20 cellular contexts compared by ENCODE assay signal in the genomic region with DNA sequence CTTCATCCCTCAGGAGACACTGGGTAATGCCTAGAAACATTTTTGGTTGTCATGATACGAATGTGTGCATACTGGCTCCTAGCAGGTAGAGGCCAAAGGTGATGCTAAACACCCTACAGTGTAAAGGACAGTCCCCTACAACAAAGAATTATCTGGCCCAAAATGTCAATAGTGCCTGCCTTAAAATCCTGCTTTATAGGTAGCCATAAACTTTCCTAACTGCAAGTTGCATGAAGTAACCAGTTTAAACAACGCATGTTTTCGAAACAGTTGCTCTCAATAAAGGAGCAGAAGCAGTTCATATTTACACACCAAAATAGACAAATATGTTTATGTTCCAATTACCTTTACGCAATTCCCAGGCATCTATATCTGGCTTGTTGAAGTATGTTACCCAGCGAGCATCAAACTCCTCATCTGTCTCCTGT. TPM values are rescaled to one million over a fixed set of nuclear protein-coding genes. Genes with fewer than 3 reads are reported as not detected.
DNase-seq lines count a peak whose midpoint lies in the region; ATAC-seq and TF ChIP-seq lines count a peak whose summit lies in the region.
"Had no signal": no experiment of that assay in that cellular context is flagged by ENCODE, and none has a peak within 500 bp of the region (broad histone marks: within the 10 kb centered on the region; RNA-seq: fewer than 3 reads in every experiment).

No MANE protein-coding gene starts in this region.

- H3K27me3 ChIP-seq in cardiac muscle cell (no peaks in the 10 kb centered on the region), A673 (replicated peaks; ENCODE audit: insufficient read depth, low read depth, low read length, poor library complexity) (no peaks in the 10 kb centered on the region), neural progenitor cell (no peaks in the 10 kb centered on the region), brain microvascular endothelial cell (replicated peaks) (no peaks in the 10 kb centered on the region)

- TF ChIP-seq CTCF in cardiac muscle cell (IDR thresholded peaks at IDR 0.05; ENCODE audit: low read depth, low read length) = no peak
- TF ChIP-seq CTCF in A673 (conservative IDR thresholded peaks at IDR 0.05; ENCODE audit: low read depth, low read length) = no peak
- TF ChIP-seq CTCF in neural progenitor cell (IDR thresholded peaks at IDR 0.05) = no peak
- no peak for TF ChIP-seq CTCF in brain microvascular endothelial cell (IDR thresholded peaks at IDR 0.05; ENCODE audit: low read depth, low read length, missing control alignments)

- H3K27ac ChIP-seq in cardiac muscle cell (peak overlapping the region; percentile 30), A673 (ENCODE audit: low read depth, low read length, poor library complexity, severe bottlenecking) (no peak overlapping the region), neural progenitor cell (no peak overlapping the region), brain microvascular endothelial cell (no peak overlapping the region)
- H3K27ac ChIP-seq: 22Rv1 had no signal

- no peak overlapping the region for H3K27ac Mint-ChIP-seq in neural progenitor cell
- H3K27ac Mint-ChIP-seq: CD14-positive monocyte, GM23338 had no signal

- H3K36me3 ChIP-seq in cardiac muscle cell (peaks cover 51% of the 10 kb centered on the region), A673 (ENCODE audit: insufficient read depth, low read length, poor library complexity, severe bottlenecking) (peaks cover 60% of the 10 kb centered on the region), neural progenitor cell (peaks cover 6% of the 10 kb centered on the region), brain microvascular endothelial cell (replicated peaks) (peaks cover 43% of the 10 kb centered on the region)

- H3K9ac ChIP-seq in neural progenitor cell = no peak overlapping the region

- H3K4me1 ChIP-seq in cardiac muscle cell (ENCODE audit: low read depth) = no peaks in the 10 kb centered on the region
- no peaks in the 10 kb centered on the region for H3K4me1 ChIP-seq in A673 (ENCODE audit: insufficient read depth, low read length, poor library complexity, severe bottlenecking)
- no peaks in the 10 kb centered on the region for H3K4me1 ChIP-seq in neural progenitor cell

- H3K4me1 Mint-ChIP-seq in neural progenitor cell = no peaks in the 10 kb centered on the region
- H3K4me1 Mint-ChIP-seq: GM23338 had no signal

- ATAC-seq in Right ventricle myocardium inferior = no peak
- peak; percentile 77 for ATAC-seq in left colon
- ATAC-seq: GM23338, SK-N-SH treated with all-trans-retinoic acid at 6 μM for 48 hours had no signal

- CTCF ChIA-PET in A673 (lab: Charles Lee) = no interaction called here

- POLR2A ChIA-PET in A673 (lab: Charles Lee; ENCODE audit: low non-redundant PET) = no interaction called here

- H2AFZ ChIP-seq in neural progenitor cell (replicated peaks) = no peak overlapping the region
- H2AFZ ChIP-seq: GM23338 had no signal

- no peak overlapping the region for H3K4me3 Mint-ChIP-seq in neural progenitor cell
- H3K4me3 Mint-ChIP-seq: CD14-positive monocyte, GM23338 had no signal

- H3F3A ChIP-seq in neural progenitor cell (ENCODE audit: low read depth) = no peaks in the 10 kb centered on the region

- peaks cover 2% of the 10 kb centered on the region for H3K27me3 Mint-ChIP-seq in neural progenitor cell (ENCODE audit: insufficient read depth, low read depth)

- DNase-seq in cardiac muscle cell (ENCODE audit: low read depth in 1 of 2, low spot score in 1 of 2) (no peak), Right ventricle myocardium inferior (ENCODE audit: missing footprints) (no peak), left colon (no peak), A673 (ENCODE audit: low spot score) (no peak), neural progenitor cell (ENCODE audit: low spot score) (no peak), brain microvascular endothelial cell (no peak)
- DNase-seq: GDM1, HCEC 1CT, KG1, NCI-H1417, NCI-H187, NCI-H226, NCI-H524, NCI-H82, RPMI8226, SIG-M5 had no signal

- no peaks in the 10 kb centered on the region for H3K9me3 ChIP-seq in cardiac muscle cell (ENCODE audit: low read depth)
- H3K9me3 ChIP-seq in A673 (ENCODE audit: low read depth, low read length, poor library complexity, severe bottlenecking) = no peaks in the 10 kb centered on the region
- H3K9me3 ChIP-seq in neural progenitor cell (ENCODE audit: low read depth) = no peaks in the 10 kb centered on the region

- peaks cover 18% of the 10 kb centered on the region for H3K36me3 Mint-ChIP-seq in neural progenitor cell

- BruUV-seq in A673 (replicated peaks; lab: Mats Ljungman, UMichigan) = no TSS peak

- H3K4me3 ChIP-seq in cardiac muscle cell (no peak overlapping the region), A673 (ENCODE audit: low read depth, low read length, poor library complexity, severe bottlenecking) (no peak overlapping the region), neural progenitor cell (no peak overlapping the region), brain microvascular endothelial cell (ENCODE audit: low read depth, low read length) (no peak overlapping the region)
- H3K4me3 ChIP-seq: GM23338 had no signal

- no peaks in the 10 kb centered on the region for H3K9me3 Mint-ChIP-seq in neural progenitor cell
- H3K9me3 Mint-ChIP-seq: CD14-positive monocyte, GM23338 had no signal

- H3K79me2 ChIP-seq in neural progenitor cell (ENCODE audit: low read depth) = peaks cover 38% of the 10 kb centered on the region

- no peak overlapping the region for H3K4me2 ChIP-seq in neural progenitor cell
- H3K4me2 ChIP-seq: GM23338 had no signal

- in situ Hi-C loops in brain microvascular endothelial cell (cut with HindIII; ENCODE audit: low pct_ligation_motif_present, low sequenced_read_pairs) = no loop called here

- H4K20me1 ChIP-seq in neural progenitor cell (ENCODE audit: low read depth) = peaks cover 12% of the 10 kb centered on the region

- intact Hi-C loops in Right ventricle myocardium inferior (cut with DNase I) (no loop called here), left colon (cut with DNase I, micrococcal nuclease) (no loop called here), A673 (cut with micrococcal nuclease; ENCODE audit: unreplicated experiment) (no loop called here)

RNA-seq across cellular contexts. Expression of gene COX5A, which starts 9.1 kb away (rescaled TPM):
- 285 and 435 TPM in 2 replicates for total RNA-seq in cardiac muscle cell
- 1,301 and 1,489 TPM in 2 replicates for polyA plus RNA-seq in cardiac muscle cell
- total RNA-seq in Right ventricle myocardium inferior = 1,490 TPM
- total RNA-seq in left colon = 100 to 1,000 TPM; 564 to 684 TPM
- 354 and 357 TPM in 2 replicates for total RNA-seq in A673 (2021)
- 144 and 200 TPM in 2 replicates for total RNA-seq in neural progenitor cell (ENCODE audit: low replicate concordance)

RNA-seq across cellular contexts. Expression of gene FAM219B, which starts 22.1 kb away (rescaled TPM):
- 109 and 168 TPM in 2 replicates for total RNA-seq in cardiac muscle cell
- 107 and 157 TPM in 2 replicates for polyA plus RNA-seq in cardiac muscle cell
- total RNA-seq in Right ventricle myocardium inferior = 110 TPM
- total RNA-seq in left colon = 10 to 100 TPM; 53.5 to 64.9 TPM
- total RNA-seq in A673 (2021) = 86.6 and 93.2 TPM in 2 replicates
- 120 and 124 TPM in 2 replicates for total RNA-seq in neural progenitor cell (ENCODE audit: low replicate concordance)

RNA-seq across cellular contexts. Expression of gene RPP25, which starts 27.8 kb away (rescaled TPM):
- total RNA-seq in cardiac muscle cell = 21.1 and 23.0 TPM in 2 replicates
- 18.3 and 20.8 TPM in 2 replicates for polyA plus RNA-seq in cardiac muscle cell
- total RNA-seq in Right ventricle myocardium inferior = 2.7 TPM
- 10 to 100 TPM; 12.0 to 12.7 TPM for total RNA-seq in left colon
- 20.6 and 22.5 TPM in 2 replicates for total RNA-seq in A673 (2021)
- 2.5 and 7.2 TPM in 2 replicates for total RNA-seq in neural progenitor cell (ENCODE audit: low replicate concordance)

RNA-seq across cellular contexts. Expression of gene MPI, which starts 38.9 kb away (rescaled TPM):
- total RNA-seq in cardiac muscle cell (170 and 285 TPM in 2 replicates), Right ventricle myocardium inferior (60.8 TPM), left colon (10 to 100 TPM; 62.2 to 76.7 TPM), A673 (2021) (48.2 and 62.8 TPM in 2 replicates), neural progenitor cell (ENCODE audit: low replicate concordance) (77.7 and 106 TPM in 2 replicates)
- 106 and 173 TPM in 2 replicates for polyA plus RNA-seq in cardiac muscle cell

RNA-seq across cellular contexts. Expression of gene SCAMP2, which starts 55.6 kb away (rescaled TPM):
- total RNA-seq in cardiac muscle cell = 52.3 and 55.1 TPM in 2 replicates
- 89.0 and 115 TPM in 2 replicates for polyA plus RNA-seq in cardiac muscle cell
- 42.6 TPM for total RNA-seq in Right ventricle myocardium inferior
- 100 to 1,000 TPM; 188 to 209 TPM for total RNA-seq in left colon
- total RNA-seq in A673 (2021) = 77.9 and 94.4 TPM in 2 replicates
- total RNA-seq in neural progenitor cell (ENCODE audit: low replicate concordance) = 19.4 and 44.5 TPM in 2 replicates
